ENCODE assay signal across 1 cellular context in the genomic region with DNA sequence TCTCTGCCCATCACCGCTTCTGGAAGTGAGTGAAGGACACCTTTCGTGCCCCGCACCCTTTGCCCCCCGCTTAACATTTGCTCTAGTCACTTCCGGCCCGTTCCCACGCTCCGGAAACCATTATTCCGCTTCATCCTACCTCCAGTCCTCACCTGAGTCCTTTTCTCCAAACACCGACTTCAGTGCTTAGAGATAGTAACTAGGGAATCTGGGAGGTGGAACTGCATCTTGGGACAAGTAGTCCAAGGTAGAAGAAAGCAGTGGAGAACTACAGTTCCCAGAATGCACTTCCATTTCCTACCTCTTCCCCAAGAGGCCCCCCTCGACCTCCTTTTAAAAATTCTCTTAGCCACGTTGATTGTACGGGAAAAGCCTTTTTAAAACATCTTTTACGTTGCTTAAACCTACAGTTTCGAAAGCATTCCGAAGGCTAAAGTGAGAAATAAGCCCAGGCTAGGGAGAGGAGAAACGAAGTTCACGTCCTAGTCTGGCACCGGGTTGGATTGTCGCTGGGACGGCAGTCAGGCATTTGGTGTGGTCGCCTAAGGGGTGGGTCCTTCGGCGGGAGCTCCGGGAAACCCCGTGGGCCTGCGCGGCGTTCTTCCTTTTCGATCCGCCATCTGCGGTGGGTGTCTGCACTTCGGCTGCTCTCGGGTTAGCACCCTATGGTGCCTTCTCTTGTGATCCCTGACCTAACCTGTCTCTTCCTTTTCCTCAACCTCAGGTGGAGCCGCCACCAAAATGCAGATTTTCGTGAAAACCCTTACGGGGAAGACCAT.
TF ChIP-seq lines count a peak whose summit lies in the region.

A gene (minus strand): TSS at position 210 of the 779 bp plus-strand sequence. CDS start 9,882 bp downstream, outside the sequence.
A gene (plus strand): TSS at position 605 of the 779 bp plus-strand sequence. CDS start 137 bp downstream, at position 742.

TF ChIP-seq in HepG2, 621 proteins besides CTCF, POLR2A, EP300 and RAD21 (continued from another document and continues in another):
- TF ChIP-seq PAF1 (CRISPR knock-in tag; IDR thresholded peaks at IDR 0.05), result no peak
- TF ChIP-seq, protein P1, sequence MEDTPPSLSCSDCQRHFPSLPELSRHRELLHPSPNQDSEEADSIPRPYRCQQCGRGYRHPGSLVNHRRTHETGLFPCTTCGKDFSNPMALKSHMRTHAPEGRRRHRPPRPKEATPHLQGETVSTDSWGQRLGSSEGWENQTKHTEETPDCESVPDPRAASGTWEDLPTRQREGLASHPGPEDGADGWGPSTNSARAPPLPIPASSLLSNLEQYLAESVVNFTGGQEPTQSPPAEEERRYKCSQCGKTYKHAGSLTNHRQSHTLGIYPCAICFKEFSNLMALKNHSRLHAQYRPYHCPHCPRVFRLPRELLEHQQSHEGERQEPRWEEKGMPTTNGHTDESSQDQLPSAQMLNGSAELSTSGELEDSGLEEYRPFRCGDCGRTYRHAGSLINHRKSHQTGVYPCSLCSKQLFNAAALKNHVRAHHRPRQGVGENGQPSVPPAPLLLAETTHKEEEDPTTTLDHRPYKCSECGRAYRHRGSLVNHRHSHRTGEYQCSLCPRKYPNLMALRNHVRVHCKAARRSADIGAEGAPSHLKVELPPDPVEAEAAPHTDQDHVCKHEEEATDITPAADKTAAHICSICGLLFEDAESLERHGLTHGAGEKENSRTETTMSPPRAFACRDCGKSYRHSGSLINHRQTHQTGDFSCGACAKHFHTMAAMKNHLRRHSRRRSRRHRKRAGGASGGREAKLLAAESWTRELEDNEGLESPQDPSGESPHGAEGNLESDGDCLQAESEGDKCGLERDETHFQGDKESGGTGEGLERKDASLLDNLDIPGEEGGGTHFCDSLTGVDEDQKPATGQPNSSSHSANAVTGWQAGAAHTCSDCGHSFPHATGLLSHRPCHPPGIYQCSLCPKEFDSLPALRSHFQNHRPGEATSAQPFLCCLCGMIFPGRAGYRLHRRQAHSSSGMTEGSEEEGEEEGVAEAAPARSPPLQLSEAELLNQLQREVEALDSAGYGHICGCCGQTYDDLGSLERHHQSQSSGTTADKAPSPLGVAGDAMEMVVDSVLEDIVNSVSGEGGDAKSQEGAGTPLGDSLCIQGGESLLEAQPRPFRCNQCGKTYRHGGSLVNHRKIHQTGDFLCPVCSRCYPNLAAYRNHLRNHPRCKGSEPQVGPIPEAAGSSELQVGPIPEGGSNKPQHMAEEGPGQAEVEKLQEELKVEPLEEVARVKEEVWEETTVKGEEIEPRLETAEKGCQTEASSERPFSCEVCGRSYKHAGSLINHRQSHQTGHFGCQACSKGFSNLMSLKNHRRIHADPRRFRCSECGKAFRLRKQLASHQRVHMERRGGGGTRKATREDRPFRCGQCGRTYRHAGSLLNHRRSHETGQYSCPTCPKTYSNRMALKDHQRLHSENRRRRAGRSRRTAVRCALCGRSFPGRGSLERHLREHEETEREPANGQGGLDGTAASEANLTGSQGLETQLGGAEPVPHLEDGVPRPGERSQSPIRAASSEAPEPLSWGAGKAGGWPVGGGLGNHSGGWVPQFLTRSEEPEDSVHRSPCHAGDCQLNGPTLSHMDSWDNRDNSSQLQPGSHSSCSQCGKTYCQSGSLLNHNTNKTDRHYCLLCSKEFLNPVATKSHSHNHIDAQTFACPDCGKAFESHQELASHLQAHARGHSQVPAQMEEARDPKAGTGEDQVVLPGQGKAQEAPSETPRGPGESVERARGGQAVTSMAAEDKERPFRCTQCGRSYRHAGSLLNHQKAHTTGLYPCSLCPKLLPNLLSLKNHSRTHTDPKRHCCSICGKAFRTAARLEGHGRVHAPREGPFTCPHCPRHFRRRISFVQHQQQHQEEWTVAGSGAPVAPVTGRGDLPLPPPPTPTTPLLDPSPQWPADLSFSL (CRISPR knock-in tag; IDR thresholded peaks at IDR 0.05), result no peak
- no peak for TF ChIP-seq ATF7 (IDR thresholded peaks at IDR 0.05)
- TF ChIP-seq ATF7 (CRISPR knock-in tag; IDR thresholded peaks at IDR 0.05), result no peak
- TF ChIP-seq ZMAT3 (CRISPR knock-in tag; conservative IDR thresholded peaks at IDR 0.05), result peak; percentile 60
- TF ChIP-seq NPAS2 (CRISPR knock-in tag; IDR thresholded peaks at IDR 0.05; ENCODE audit: borderline replicate concordance), result no peak
- TF ChIP-seq ZFP41 (CRISPR knock-in tag; IDR thresholded peaks at IDR 0.05; ENCODE audit: borderline replicate concordance), result no peak
- TF ChIP-seq, protein P2, sequence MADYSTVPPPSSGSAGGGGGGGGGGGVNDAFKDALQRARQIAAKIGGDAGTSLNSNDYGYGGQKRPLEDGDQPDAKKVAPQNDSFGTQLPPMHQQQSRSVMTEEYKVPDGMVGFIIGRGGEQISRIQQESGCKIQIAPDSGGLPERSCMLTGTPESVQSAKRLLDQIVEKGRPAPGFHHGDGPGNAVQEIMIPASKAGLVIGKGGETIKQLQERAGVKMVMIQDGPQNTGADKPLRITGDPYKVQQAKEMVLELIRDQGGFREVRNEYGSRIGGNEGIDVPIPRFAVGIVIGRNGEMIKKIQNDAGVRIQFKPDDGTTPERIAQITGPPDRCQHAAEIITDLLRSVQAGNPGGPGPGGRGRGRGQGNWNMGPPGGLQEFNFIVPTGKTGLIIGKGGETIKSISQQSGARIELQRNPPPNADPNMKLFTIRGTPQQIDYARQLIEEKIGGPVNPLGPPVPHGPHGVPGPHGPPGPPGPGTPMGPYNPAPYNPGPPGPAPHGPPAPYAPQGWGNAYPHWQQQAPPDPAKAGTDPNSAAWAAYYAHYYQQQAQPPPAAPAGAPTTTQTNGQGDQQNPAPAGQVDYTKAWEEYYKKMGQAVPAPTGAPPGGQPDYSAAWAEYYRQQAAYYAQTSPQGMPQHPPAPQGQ (CRISPR knock-in tag; IDR thresholded peaks at IDR 0.05; ENCODE audit: borderline replicate concordance), result no peak
- peak; percentile 95 for TF ChIP-seq POLR2G (IDR thresholded peaks at IDR 0.05; ENCODE audit: low read depth, low read length)
- peak; percentile 71; the same call in 1 of the 2 replicates for TF ChIP-seq IRF2 (CRISPR knock-in tag; IDR thresholded peaks at IDR 0.05)
- TF ChIP-seq ZNF225 (CRISPR knock-in tag; IDR thresholded peaks at IDR 0.05), result peak; percentile 91; the same call in 1 of the 2 replicates
- TF ChIP-seq, protein P3, sequence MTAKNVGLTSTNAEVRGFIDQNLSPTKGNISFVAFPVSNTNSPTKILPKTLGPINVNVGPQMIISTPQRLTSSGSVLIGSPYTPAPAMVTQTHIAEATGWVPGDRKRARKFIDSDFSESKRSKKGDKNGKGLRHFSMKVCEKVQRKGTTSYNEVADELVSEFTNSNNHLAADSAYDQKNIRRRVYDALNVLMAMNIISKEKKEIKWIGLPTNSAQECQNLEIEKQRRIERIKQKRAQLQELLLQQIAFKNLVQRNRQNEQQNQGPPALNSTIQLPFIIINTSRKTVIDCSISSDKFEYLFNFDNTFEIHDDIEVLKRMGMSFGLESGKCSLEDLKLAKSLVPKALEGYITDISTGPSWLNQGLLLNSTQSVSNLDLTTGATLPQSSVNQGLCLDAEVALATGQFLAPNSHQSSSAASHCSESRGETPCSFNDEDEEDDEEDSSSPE (CRISPR knock-in tag; IDR thresholded peaks at IDR 0.05), result no peak; the same call in none of the 2 replicates
- no peak for TF ChIP-seq ADNP (CRISPR knock-in tag; IDR thresholded peaks at IDR 0.05)
- no peak for TF ChIP-seq ZNF33A (CRISPR knock-in tag; IDR thresholded peaks at IDR 0.05; ENCODE audit: borderline replicate concordance)
- TF ChIP-seq PLRG1 (conservative IDR thresholded peaks at IDR 0.05), result no peak
- no peak for TF ChIP-seq ZNF660 (CRISPR knock-in tag; IDR thresholded peaks at IDR 0.05; ENCODE audit: borderline replicate concordance, low read depth)
- TF ChIP-seq, protein P4, sequence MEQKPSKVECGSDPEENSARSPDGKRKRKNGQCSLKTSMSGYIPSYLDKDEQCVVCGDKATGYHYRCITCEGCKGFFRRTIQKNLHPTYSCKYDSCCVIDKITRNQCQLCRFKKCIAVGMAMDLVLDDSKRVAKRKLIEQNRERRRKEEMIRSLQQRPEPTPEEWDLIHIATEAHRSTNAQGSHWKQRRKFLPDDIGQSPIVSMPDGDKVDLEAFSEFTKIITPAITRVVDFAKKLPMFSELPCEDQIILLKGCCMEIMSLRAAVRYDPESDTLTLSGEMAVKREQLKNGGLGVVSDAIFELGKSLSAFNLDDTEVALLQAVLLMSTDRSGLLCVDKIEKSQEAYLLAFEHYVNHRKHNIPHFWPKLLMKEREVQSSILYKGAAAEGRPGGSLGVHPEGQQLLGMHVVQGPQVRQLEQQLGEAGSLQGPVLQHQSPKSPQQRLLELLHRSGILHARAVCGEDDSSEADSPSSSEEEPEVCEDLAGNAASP (CRISPR knock-in tag; IDR thresholded peaks at IDR 0.05; ENCODE audit: borderline replicate concordance), result no peak
- no peak for TF ChIP-seq TAF15 (IDR thresholded peaks at IDR 0.05; ENCODE audit: low read depth, low read length, poor library complexity, severe bottlenecking)
- peak; percentile 27; the same call in 1 of the 2 replicates for TF ChIP-seq ZNF629 (CRISPR knock-in tag; conservative IDR thresholded peaks at IDR 0.05)
- TF ChIP-seq, protein P5, sequence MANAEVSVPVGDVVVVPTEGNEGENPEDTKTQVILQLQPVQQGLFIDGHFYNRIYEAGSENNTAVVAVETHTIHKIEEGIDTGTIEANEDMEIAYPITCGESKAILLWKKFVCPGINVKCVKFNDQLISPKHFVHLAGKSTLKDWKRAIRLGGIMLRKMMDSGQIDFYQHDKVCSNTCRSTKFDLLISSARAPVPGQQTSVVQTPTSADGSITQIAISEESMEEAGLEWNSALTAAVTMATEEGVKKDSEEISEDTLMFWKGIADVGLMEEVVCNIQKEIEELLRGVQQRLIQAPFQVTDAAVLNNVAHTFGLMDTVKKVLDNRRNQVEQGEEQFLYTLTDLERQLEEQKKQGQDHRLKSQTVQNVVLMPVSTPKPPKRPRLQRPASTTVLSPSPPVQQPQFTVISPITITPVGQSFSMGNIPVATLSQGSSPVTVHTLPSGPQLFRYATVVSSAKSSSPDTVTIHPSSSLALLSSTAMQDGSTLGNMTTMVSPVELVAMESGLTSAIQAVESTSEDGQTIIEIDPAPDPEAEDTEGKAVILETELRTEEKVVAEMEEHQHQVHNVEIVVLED (CRISPR knock-in tag; IDR thresholded peaks at IDR 0.05; ENCODE audit: borderline replicate concordance), result peak; percentile 82
- no peak for TF ChIP-seq ATM (IDR thresholded peaks at IDR 0.05; ENCODE audit: borderline replicate concordance)
- TF ChIP-seq ZNF317 (CRISPR knock-in tag; IDR thresholded peaks at IDR 0.05), result peak; percentile 18; the same call in 1 of the 2 replicates
- TF ChIP-seq, protein P6, sequence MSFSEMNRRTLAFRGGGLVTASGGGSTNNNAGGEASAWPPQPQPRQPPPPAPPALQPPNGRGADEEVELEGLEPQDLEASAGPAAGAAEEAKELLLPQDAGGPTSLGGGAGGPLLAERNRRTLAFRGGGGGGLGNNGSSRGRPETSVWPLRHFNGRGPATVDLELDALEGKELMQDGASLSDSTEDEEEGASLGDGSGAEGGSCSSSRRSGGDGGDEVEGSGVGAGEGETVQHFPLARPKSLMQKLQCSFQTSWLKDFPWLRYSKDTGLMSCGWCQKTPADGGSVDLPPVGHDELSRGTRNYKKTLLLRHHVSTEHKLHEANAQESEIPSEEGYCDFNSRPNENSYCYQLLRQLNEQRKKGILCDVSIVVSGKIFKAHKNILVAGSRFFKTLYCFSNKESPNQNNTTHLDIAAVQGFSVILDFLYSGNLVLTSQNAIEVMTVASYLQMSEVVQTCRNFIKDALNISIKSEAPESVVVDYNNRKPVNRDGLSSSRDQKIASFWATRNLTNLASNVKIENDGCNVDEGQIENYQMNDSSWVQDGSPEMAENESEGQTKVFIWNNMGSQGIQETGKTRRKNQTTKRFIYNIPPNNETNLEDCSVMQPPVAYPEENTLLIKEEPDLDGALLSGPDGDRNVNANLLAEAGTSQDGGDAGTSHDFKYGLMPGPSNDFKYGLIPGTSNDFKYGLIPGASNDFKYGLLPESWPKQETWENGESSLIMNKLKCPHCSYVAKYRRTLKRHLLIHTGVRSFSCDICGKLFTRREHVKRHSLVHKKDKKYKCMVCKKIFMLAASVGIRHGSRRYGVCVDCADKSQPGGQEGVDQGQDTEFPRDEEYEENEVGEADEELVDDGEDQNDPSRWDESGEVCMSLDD (CRISPR knock-in tag; IDR thresholded peaks at IDR 0.05; ENCODE audit: borderline replicate concordance), result 0 out of 2 replicates have a peak, but pooled peaks have one; percentile 51
- TF ChIP-seq, protein P7, sequence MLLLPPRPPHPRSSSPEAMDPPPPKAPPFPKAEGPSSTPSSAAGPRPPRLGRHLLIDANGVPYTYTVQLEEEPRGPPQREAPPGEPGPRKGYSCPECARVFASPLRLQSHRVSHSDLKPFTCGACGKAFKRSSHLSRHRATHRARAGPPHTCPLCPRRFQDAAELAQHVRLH (CRISPR knock-in tag; IDR thresholded peaks at IDR 0.05; ENCODE audit: borderline replicate concordance, low read depth), result peak; percentile 86; the same call in 1 of the 2 replicates
- TF ChIP-seq ZNF776 (CRISPR knock-in tag; IDR thresholded peaks at IDR 0.05), result no peak
- TF ChIP-seq, protein P8, sequence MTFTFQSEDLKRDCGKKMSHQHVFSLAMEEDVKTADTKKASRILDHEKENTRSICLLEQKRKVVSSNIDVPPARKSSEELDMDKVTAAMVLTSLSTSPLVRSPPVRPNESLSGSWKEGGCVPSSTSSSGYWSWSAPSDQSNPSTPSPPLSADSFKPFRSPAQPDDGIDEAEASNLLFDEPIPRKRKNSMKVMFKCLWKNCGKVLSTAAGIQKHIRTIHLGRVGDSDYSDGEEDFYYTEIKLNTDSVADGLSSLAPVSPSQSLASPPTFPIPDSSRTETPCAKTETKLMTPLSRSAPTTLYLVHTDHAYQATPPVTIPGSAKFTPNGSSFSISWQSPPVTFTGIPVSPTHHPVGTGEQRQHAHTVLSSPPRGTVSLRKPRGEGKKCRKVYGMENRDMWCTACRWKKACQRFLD (CRISPR knock-in tag; IDR thresholded peaks at IDR 0.05; ENCODE audit: borderline replicate concordance), result no peak
- TF ChIP-seq, protein P9, sequence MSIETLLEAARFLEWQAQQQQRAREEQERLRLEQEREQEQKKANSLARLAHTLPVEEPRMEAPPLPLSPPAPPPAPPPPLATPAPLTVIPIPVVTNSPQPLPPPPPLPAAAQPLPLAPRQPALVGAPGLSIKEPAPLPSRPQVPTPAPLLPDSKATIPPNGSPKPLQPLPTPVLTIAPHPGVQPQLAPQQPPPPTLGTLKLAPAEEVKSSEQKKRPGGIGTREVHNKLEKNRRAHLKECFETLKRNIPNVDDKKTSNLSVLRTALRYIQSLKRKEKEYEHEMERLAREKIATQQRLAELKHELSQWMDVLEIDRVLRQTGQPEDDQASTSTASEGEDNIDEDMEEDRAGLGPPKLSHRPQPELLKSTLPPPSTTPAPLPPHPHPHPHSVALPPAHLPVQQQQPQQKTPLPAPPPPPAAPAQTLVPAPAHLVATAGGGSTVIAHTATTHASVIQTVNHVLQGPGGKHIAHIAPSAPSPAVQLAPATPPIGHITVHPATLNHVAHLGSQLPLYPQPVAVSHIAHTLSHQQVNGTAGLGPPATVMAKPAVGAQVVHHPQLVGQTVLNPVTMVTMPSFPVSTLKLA (IDR thresholded peaks at IDR 0.05), result no peak
- TF ChIP-seq ZNF652 (CRISPR knock-in tag; IDR thresholded peaks at IDR 0.05; ENCODE audit: borderline replicate concordance, low read depth), result 0 out of 2 replicates have a peak, but pooled peaks have one; percentile 16
- TF ChIP-seq ZNF878 (CRISPR knock-in tag; IDR thresholded peaks at IDR 0.05), result no peak; the same call in 1 of the 2 replicates
- TF ChIP-seq REPIN1 (CRISPR knock-in tag; IDR thresholded peaks at IDR 0.05; ENCODE audit: borderline replicate concordance, low read depth), result peak; percentile 71
- no peak for TF ChIP-seq ZNF780A (CRISPR knock-in tag; IDR thresholded peaks at IDR 0.05)
- TF ChIP-seq STAT5B (CRISPR knock-in tag; IDR thresholded peaks at IDR 0.05), result 0 out of 2 replicates have a peak, but pooled peaks have one; percentile 66
- peak; percentile 74 for TF ChIP-seq ONECUT2 (CRISPR knock-in tag; IDR thresholded peaks at IDR 0.05)
